Comparison of ENCODE assay signal across 14 cellular contexts in the genomic region with DNA sequence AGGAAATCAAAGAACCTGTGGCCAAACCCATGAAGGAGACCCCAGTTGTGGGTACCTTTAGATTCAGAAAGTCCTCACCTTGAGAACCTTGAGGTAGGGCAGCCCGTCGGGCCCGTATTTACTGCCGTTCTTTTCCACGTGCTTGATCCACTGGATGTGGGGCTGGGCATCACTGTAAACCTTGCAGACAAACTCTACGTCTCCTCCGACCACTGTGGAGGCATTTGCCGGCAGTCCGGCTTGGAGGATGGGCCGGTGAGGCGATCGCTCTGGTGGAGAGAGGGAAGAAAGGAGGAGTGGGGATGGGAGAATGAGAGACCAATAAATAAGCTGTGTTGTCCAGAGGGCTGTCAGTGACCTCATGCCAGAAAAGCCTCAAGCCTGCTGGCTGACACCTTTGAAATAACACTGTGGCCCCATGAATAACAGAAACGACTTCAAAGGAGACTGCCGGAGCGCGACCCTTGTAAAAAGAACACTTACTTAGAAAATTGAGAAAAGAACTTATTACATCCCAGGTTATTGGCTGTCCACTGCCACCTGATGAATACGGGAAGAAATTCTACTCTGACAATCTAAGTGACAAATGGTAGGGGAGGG.
"Had no signal": no experiment of that assay in that cellular context is flagged by ENCODE, and none has a peak within 500 bp of the region (broad histone marks: within the 10 kb centered on the region; RNA-seq: fewer than 3 reads in every experiment).

No MANE protein-coding gene starts in this region.

- H3K36me3 Mint-ChIP-seq: naive thymus-derived CD4-positive, alpha-beta T cell; T-cell had no signal

- H3K27ac Mint-ChIP-seq: activated CD8-positive, alpha-beta T cell treated with anti-CD3 and anti-CD28 coated beads, Interleukin-2, amount 10 ng/mL, durations not matched to agents 7 days and 5 days; dendritic cell treated with granulocyte-macrophage colony-stimulating factor and Interleukin-4, amounts not matched to agents 40 ng/mL and 50 ng/mL, for 4 days; endodermal cell; T-cell had no signal

- H3K27me3 Mint-ChIP-seq: dendritic cell treated with granulocyte-macrophage colony-stimulating factor and Interleukin-4, amounts not matched to agents 40 ng/mL and 50 ng/mL, for 4 days; T-cell had no signal

- ATAC-seq: activated CD8-positive, alpha-beta T cell treated with anti-CD3 and anti-CD28 coated beads, Interleukin-2, amount 10 ng/mL, durations not matched to agents 7 days and 5 days; left cardiac atrium; naive thymus-derived CD4-positive, alpha-beta T cell; psoas muscle; T-cell had no signal

- DNase-seq: activated CD4-positive, alpha-beta T cell treated with anti-CD3 and anti-CD28 coated beads for 48 hours; activated CD8-positive, alpha-beta T cell treated with anti-CD3 and anti-CD28 coated beads, Interleukin-2, amount 10 ng/mL, durations not matched to agents 7 days and 5 days; activated naive CD4-positive, alpha-beta T cell treated with Interleukin-2 at 50 U/mL for 16 hours; central memory CD4-positive, alpha-beta T cell; endodermal cell; erythroblast; left cardiac atrium; naive thymus-derived CD4-positive, alpha-beta T cell; psoas muscle; stimulated activated CD4-positive, alpha-beta T cell treated with anti-CD3 and anti-CD28 coated beads, Interleukin-12 subunit alpha, Interleukin-12 subunit beta, amount 100 ng/mL, for 4 hours; stimulated activated naive CD4-positive, alpha-beta T cell; T-cell; T1000 had no signal

- H3K9me3 Mint-ChIP-seq: endodermal cell had no signal

- H3K4me3 Mint-ChIP-seq: activated CD8-positive, alpha-beta T cell treated with anti-CD3 and anti-CD28 coated beads, Interleukin-2, amount 10 ng/mL, durations not matched to agents 7 days and 5 days; dendritic cell treated with granulocyte-macrophage colony-stimulating factor and Interleukin-4, amounts not matched to agents 40 ng/mL and 50 ng/mL, for 4 days; endodermal cell; naive thymus-derived CD4-positive, alpha-beta T cell; T-cell had no signal
